In genomic region chr4:2417765-2418651, GRCh38 we compare ENCODE assay signal across 8 cellular contexts. TPM values are rescaled to one million over a fixed set of nuclear protein-coding genes. Genes with fewer than 3 reads are reported as not detected.
DNase-seq lines count a peak whose midpoint lies in the region; ATAC-seq and TF ChIP-seq lines count a peak whose summit lies in the region.

ZFYVE28 (minus strand) TSS chr4:2418645; CDS start chr4:2418323, 322 bp downstream.

- no peaks in the 10 kb centered on the region for H3K9me3 ChIP-seq in HUES64 (ENCODE audit: insufficient read depth, low read depth, low read length)
- no peaks in the 10 kb centered on the region for H3K9me3 ChIP-seq in iPS-18a (ENCODE audit: control insufficient read depth, low read depth, low read length)
- H3K9me3 ChIP-seq in smooth muscle cell (replicated peaks; ENCODE audit: low read depth) = no peaks in the 10 kb centered on the region

- H3K4me2 ChIP-seq in smooth muscle cell = peak within 1 kb of the TSS; percentile 98

- H3K4me1 ChIP-seq in HUES64 (ENCODE audit: insufficient read depth, low read length) (peaks cover 13% of the 10 kb centered on the region), iPS-18a (ENCODE audit: control insufficient read depth, low read depth, low read length) (peaks cover 21% of the 10 kb centered on the region), smooth muscle cell (ENCODE audit: low read depth) (peaks cover 14% of the 10 kb centered on the region)

- peaks cover 88% of the 10 kb centered on the region for H3K27me3 ChIP-seq in HUES64 (ENCODE audit: insufficient read depth, low read length)
- peaks cover 90% of the 10 kb centered on the region for H3K27me3 ChIP-seq in iPS-18a (ENCODE audit: control insufficient read depth, insufficient read depth, low read length)
- H3K27me3 ChIP-seq in smooth muscle cell (ENCODE audit: low read depth) = peaks cover 80% of the 10 kb centered on the region

- H3K27ac ChIP-seq in HUES64 (ENCODE audit: low read depth, low read length) (no peak within 1 kb of the TSS), iPS-18a (ENCODE audit: low read length) (no peak within 1 kb of the TSS), smooth muscle cell (ENCODE audit: low read depth) (no peak within 1 kb of the TSS)

- no peaks in the 10 kb centered on the region for H3K36me3 Mint-ChIP-seq in activated CD4-positive, alpha-beta T cell treated with anti-CD3 and anti-CD28 coated beads for 36 hours (ENCODE audit: low read depth)
- H3K36me3 Mint-ChIP-seq in activated naive CD4-positive, alpha-beta T cell treated with anti-CD3 and anti-CD28 coated beads, Interleukin-2, amount 50 U/mL, for 72 hours = peaks cover 5 to 8% of the 10 kb centered on the region in 2 donors

- DNase-seq in activated CD4-positive, alpha-beta T cell treated with anti-CD3 and anti-CD28 coated beads for 36 hours = peak; percentile 33
- DNase-seq in activated CD4-positive, alpha-beta T cell treated with anti-CD3 and anti-CD28 coated beads for 1 hour = no peak
- peak; percentile 15 to 67 for DNase-seq in activated naive CD4-positive, alpha-beta T cell treated with anti-CD3 and anti-CD28 coated beads, Interleukin-2, amount 50 U/mL, for 72 hours (ENCODE audit: low spot score in 2 of 2)
- DNase-seq in smooth muscle cell (lab: John Stamatoyannopoulos, UW; ENCODE audit: unreplicated experiment) (no peak), SHP77 (lab: John Stamatoyannopoulos, UW) (no peak), HPDE6-E6E7 (ENCODE audit: extremely low spot score) (no peak)

- H3K27ac Mint-ChIP-seq in activated CD4-positive, alpha-beta T cell treated with anti-CD3 and anti-CD28 coated beads for 36 hours = peak within 1 kb of the TSS; percentile 68
- H3K27ac Mint-ChIP-seq in activated naive CD4-positive, alpha-beta T cell treated with anti-CD3 and anti-CD28 coated beads, Interleukin-2, amount 50 U/mL, for 72 hours = peak within 1 kb of the TSS; percentile 40 to 92

- POLR2A ChIA-PET in activated CD4-positive, alpha-beta T cell treated with anti-CD3 and anti-CD28 coated beads for 36 hours (lab: Charles Lee) = no interaction called here

- peak within 1 kb of the TSS; percentile 82 for H3K4me3 Mint-ChIP-seq in activated CD4-positive, alpha-beta T cell treated with anti-CD3 and anti-CD28 coated beads for 36 hours

- H3K9ac ChIP-seq in HUES64 (ENCODE audit: low read depth, low read length) = no peak within 1 kb of the TSS; the same call in 1 of the 2 replicates
- peak within 1 kb of the TSS; percentile 21 for H3K9ac ChIP-seq in iPS-18a (ENCODE audit: low read length)
- H3K9ac ChIP-seq in smooth muscle cell (ENCODE audit: low read depth) = peak within 1 kb of the TSS; percentile 78

- peaks cover 48% of the 10 kb centered on the region for H3K4me1 Mint-ChIP-seq in activated CD4-positive, alpha-beta T cell treated with anti-CD3 and anti-CD28 coated beads for 36 hours

- no peaks in the 10 kb centered on the region for H3F3A ChIP-seq in smooth muscle cell (ENCODE audit: low read depth)

- peak within 1 kb of the TSS; percentile 54 for H3K4me3 ChIP-seq in HUES64 (ENCODE audit: low read length)
- peak within 1 kb of the TSS; percentile 55 for H3K4me3 ChIP-seq in iPS-18a (ENCODE audit: low read length)
- H3K4me3 ChIP-seq in smooth muscle cell = peak within 1 kb of the TSS; percentile 60

- H3K27me3 Mint-ChIP-seq in activated CD4-positive, alpha-beta T cell treated with anti-CD3 and anti-CD28 coated beads for 36 hours = peaks cover 27% of the 10 kb centered on the region

- intact Hi-C loops in activated CD4-positive, alpha-beta T cell treated with anti-CD3 and anti-CD28 coated beads for 36 hours (cut with DNase I, micrococcal nuclease) = loop anchor here (1.0 to 5.0 kb wide), 19 partner anchors 23 to 1829 kb away; partner anchors contain the start of genes FAM193A (in 2 of the 2), HAUS3 (in 2 of the 2), POLN (in 2 of the 2) and RNF4 (in 2 of the 2)

- H3K9me3 Mint-ChIP-seq in activated CD4-positive, alpha-beta T cell treated with anti-CD3 and anti-CD28 coated beads for 36 hours (ENCODE audit: low read depth) = no peaks in the 10 kb centered on the region
- no peaks in the 10 kb centered on the region for H3K9me3 Mint-ChIP-seq in activated naive CD4-positive, alpha-beta T cell treated with anti-CD3 and anti-CD28 coated beads, Interleukin-2, amount 50 U/mL, for 72 hours

- H2AFZ ChIP-seq in smooth muscle cell (ENCODE audit: low read depth) = peak within 1 kb of the TSS; percentile 40

- H3K36me3 ChIP-seq in HUES64 (ENCODE audit: insufficient read depth, low read length) (no peaks in the 10 kb centered on the region), iPS-18a (ENCODE audit: control insufficient read depth, low read depth, low read length) (no peaks in the 10 kb centered on the region), smooth muscle cell (ENCODE audit: low read depth) (no peaks in the 10 kb centered on the region)

- no peak for ATAC-seq in activated CD4-positive, alpha-beta T cell treated with anti-CD3 and anti-CD28 coated beads for 36 hours
- no peak for ATAC-seq in activated naive CD4-positive, alpha-beta T cell treated with anti-CD3 and anti-CD28 coated beads, Interleukin-2, amount 50 U/mL, for 72 hours

- H3K79me2 ChIP-seq in smooth muscle cell (ENCODE audit: low read depth) = no peaks in the 10 kb centered on the region

- 1% methylated on average over 91 of the region's 91 CpGs for WGBS in HUES64
- 2% methylated on average over 56 of the region's 91 CpGs for WGBS in smooth muscle cell (ENCODE audit: low lambda C conversion rate)

- TF ChIP-seq CTCF in smooth muscle cell (IDR thresholded peaks at IDR 0.05; ENCODE audit: borderline replicate concordance, insufficient read depth, poor library complexity, severe bottlenecking) = no peak

- CTCF ChIA-PET in activated CD4-positive, alpha-beta T cell treated with anti-CD3 and anti-CD28 coated beads for 36 hours (lab: Charles Lee) = interaction anchor here (1.0 to 1.1 kb wide), 3 partner anchors 12 to 177 kb away, joined by 3 read pairs; no protein-coding TSS in a partner anchor

- H4K20me1 ChIP-seq in smooth muscle cell (ENCODE audit: low read depth) = no peaks in the 10 kb centered on the region

RNA-seq across cellular contexts. Expression of gene ZFYVE28, which starts in this region (rescaled TPM):
- total RNA-seq in activated CD4-positive, alpha-beta T cell treated with anti-CD3 and anti-CD28 coated beads for 36 hours = 1 to 10 TPM; 8.7 to 9.3 TPM
- polyA plus RNA-seq in HUES64 (2013, experiment 1 of 2) = 0.50 TPM
- polyA plus RNA-seq in HUES64 (2013, experiment 2 of 2) = 0.44 TPM
- total RNA-seq in activated naive CD4-positive, alpha-beta T cell treated with anti-CD3 and anti-CD28 coated beads, Interleukin-2, amount 50 U/mL, for 72 hours = 1 to 10 TPM; 2.7 to 9.9 TPM
- 0.09 and 0.22 TPM in 2 replicates for total RNA-seq in smooth muscle cell
- polyA plus RNA-seq in smooth muscle cell = 0.26 TPM in 1 of 2 replicates, not detected in the other

Comparison
In these comparisons a context has a peak if more than half of its experiments do, and no peak if none do; other contexts are left out.
1. DNase-seq: peak in activated CD4-positive, alpha-beta T cell treated with anti-CD3 and anti-CD28 coated beads for 36 hours (single experiment) and activated naive CD4-positive, alpha-beta T cell treated with anti-CD3 and anti-CD28 coated beads, Interleukin-2, amount 50 U/mL, for 72 hours (2 of 2); none in activated CD4-positive, alpha-beta T cell treated with anti-CD3 and anti-CD28 coated beads for 1 hour (single experiment), smooth muscle cell (single experiment), SHP77 (0 of 2) and HPDE6-E6E7 (single experiment).
2. Peak in every context shown above with its lines, with median percentiles within 50 percentile points of each other: H3K4me3 ChIP-seq.